In genomic region chr10:35578608-35578956, GRCh38 we compare ENCODE assay signal across 1 cellular context.
TF ChIP-seq lines count a peak whose summit lies in the region.

No MANE protein-coding gene starts in this region.

TF ChIP-seq in H1, 55 proteins besides CTCF, POLR2A, EP300 and RAD21 (continued from another document):
- TF ChIP-seq TAF7 (optimal IDR thresholded peaks at IDR 0.05; ENCODE audit: borderline replicate concordance, low read depth, low read length) (no peak), SP1 (IDR thresholded peaks at IDR 0.05; ENCODE audit: low read depth, low read length) (no peak), SP4 (IDR thresholded peaks at IDR 0.05; ENCODE audit: low read length) (no peak), RFX5 (IDR thresholded peaks at IDR 0.05; ENCODE audit: borderline replicate concordance, low read depth, low read length) (no peak), MAFK (IDR thresholded peaks at IDR 0.05; ENCODE audit: low read depth, low read length) (no peak), HDAC6 (IDR thresholded peaks at IDR 0.05; ENCODE audit: low read depth, low read length) (no peak), POU5F1 (IDR thresholded peaks at IDR 0.05; ENCODE audit: low read depth, low read length) (no peak), HDAC2 (IDR thresholded peaks at IDR 0.05; ENCODE audit: borderline replicate concordance in 1 of 2, low read depth in 2 of 2, low read length in 2 of 2) (no peak)
- TF ChIP-seq, protein P1, sequence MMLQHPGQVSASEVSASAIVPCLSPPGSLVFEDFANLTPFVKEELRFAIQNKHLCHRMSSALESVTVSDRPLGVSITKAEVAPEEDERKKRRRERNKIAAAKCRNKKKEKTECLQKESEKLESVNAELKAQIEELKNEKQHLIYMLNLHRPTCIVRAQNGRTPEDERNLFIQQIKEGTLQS (IDR thresholded peaks at IDR 0.05; ENCODE audit: insufficient read depth, low read depth, low read length): no peak
